Comparison of ENCODE assay signal across 2 cellular contexts in genomic region chr9:111754800-111755199, GRCh38.
TF ChIP-seq lines count a peak whose summit lies in the region.

No MANE protein-coding gene starts in this region.

TF ChIP-seq in IMR-90, 13 proteins besides CTCF, POLR2A, EP300 and RAD21:
- no peak for TF ChIP-seq CHD1 (IDR thresholded peaks at IDR 0.05; ENCODE audit: low read depth, low read length)
- no peak for TF ChIP-seq NFE2L2 (IDR thresholded peaks at IDR 0.05; ENCODE audit: low read depth, low read length)
- TF ChIP-seq MAFK (IDR thresholded peaks at IDR 0.05; ENCODE audit: low read depth, low read length), result peak; percentile 79

TF ChIP-seq in HepG2, 621 proteins besides CTCF, POLR2A, EP300 and RAD21:
- TF ChIP-seq, protein P1, sequence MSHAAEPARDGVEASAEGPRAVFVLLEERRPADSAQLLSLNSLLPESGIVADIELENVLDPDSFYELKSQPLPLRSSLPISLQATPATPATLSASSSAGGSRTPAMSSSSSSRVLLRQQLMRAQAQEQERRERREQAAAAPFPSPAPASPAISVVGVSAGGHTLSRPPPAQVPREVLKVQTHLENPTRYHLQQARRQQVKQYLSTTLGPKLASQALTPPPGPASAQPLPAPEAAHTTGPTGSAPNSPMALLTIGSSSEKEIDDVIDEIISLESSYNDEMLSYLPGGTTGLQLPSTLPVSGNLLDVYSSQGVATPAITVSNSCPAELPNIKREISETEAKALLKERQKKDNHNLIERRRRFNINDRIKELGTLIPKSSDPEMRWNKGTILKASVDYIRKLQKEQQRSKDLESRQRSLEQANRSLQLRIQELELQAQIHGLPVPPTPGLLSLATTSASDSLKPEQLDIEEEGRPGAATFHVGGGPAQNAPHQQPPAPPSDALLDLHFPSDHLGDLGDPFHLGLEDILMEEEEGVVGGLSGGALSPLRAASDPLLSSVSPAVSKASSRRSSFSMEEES (CRISPR knock-in tag; IDR thresholded peaks at IDR 0.05), result no peak
- TF ChIP-seq ZBTB3 (CRISPR knock-in tag; IDR thresholded peaks at IDR 0.05; ENCODE audit: borderline replicate concordance, low read depth), result no peak
- TF ChIP-seq MAFF (IDR thresholded peaks at IDR 0.05; ENCODE audit: low read depth, low read length), result peak; percentile 75
- TF ChIP-seq MAFK (conservative IDR thresholded peaks at IDR 0.05 in 1 of 2, IDR thresholded peaks at IDR 0.05 in 1 of 2; ENCODE audit: low read length in 2 of 2), result peak; percentile 69 to 84
- TF ChIP-seq FOXC1 (CRISPR knock-in tag; IDR thresholded peaks at IDR 0.05; ENCODE audit: borderline replicate concordance), result no peak
- TF ChIP-seq ERF (CRISPR knock-in tag; IDR thresholded peaks at IDR 0.05), result no peak
